1 cellular context compared by ENCODE assay signal in the genomic region with DNA sequence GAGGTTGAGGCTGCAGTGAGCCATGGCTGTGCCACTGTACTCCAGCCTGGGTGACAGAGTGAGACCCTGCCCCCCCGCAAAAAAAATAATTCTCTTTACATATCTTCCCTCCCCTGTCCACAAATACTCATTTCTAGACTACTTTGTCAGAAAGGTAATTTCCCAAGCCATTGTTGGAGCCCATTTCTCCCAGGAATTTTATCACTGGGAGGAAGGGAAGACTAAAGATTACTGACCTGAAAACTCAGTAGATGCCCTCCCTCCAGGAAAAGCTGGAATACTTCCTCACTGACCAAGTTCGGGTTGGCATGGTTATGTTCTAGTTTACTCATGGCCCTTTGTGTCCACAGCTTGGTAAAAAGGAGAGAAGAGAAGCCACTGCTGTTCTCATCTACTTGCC.
TF ChIP-seq lines count a peak whose summit lies in the region.

No MANE protein-coding gene starts in this region.

TF ChIP-seq in GM12878, 131 proteins besides CTCF, POLR2A, EP300 and RAD21 (continued from another document):
- TF ChIP-seq CBFB (IDR thresholded peaks at IDR 0.05; ENCODE audit: low read depth) (no peak), ZBED1 (IDR thresholded peaks at IDR 0.05; ENCODE audit: borderline replicate concordance) (no peak), ZNF217 (IDR thresholded peaks at IDR 0.05) (peak; percentile 61; the same call in 1 of the 2 replicates), BACH1 (IDR thresholded peaks at IDR 0.05; ENCODE audit: borderline replicate concordance) (0 out of 2 replicates have a peak, but pooled peaks have one; percentile 25), RAD51 (IDR thresholded peaks at IDR 0.05) (no peak), HCFC1 (IDR thresholded peaks at IDR 0.05; ENCODE audit: low read length) (no peak), RFX5 (IDR thresholded peaks at IDR 0.05; ENCODE audit: low read depth, low read length) (no peak), ZSCAN29 (IDR thresholded peaks at IDR 0.05) (no peak), DPF2 (IDR thresholded peaks at IDR 0.05) (peak; percentile 96), NFIC (IDR thresholded peaks at IDR 0.05; ENCODE audit: low read depth, low read length) (peak; percentile 57; the same call in 1 of the 2 replicates), FOXM1 (IDR thresholded peaks at IDR 0.05; ENCODE audit: low read depth, low read length) (no peak), SPI1 (IDR thresholded peaks at IDR 0.05; ENCODE audit: borderline replicate concordance, insufficient read depth, low read depth, low read length) (no peak), RBBP5 (conservative IDR thresholded peaks at IDR 0.05) (no peak)
- TF ChIP-seq, protein P1, sequence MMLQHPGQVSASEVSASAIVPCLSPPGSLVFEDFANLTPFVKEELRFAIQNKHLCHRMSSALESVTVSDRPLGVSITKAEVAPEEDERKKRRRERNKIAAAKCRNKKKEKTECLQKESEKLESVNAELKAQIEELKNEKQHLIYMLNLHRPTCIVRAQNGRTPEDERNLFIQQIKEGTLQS (IDR thresholded peaks at IDR 0.05; ENCODE audit: borderline replicate concordance, extremely low read depth, low read depth, low read length) = no peak
- TF ChIP-seq, protein P2, sequence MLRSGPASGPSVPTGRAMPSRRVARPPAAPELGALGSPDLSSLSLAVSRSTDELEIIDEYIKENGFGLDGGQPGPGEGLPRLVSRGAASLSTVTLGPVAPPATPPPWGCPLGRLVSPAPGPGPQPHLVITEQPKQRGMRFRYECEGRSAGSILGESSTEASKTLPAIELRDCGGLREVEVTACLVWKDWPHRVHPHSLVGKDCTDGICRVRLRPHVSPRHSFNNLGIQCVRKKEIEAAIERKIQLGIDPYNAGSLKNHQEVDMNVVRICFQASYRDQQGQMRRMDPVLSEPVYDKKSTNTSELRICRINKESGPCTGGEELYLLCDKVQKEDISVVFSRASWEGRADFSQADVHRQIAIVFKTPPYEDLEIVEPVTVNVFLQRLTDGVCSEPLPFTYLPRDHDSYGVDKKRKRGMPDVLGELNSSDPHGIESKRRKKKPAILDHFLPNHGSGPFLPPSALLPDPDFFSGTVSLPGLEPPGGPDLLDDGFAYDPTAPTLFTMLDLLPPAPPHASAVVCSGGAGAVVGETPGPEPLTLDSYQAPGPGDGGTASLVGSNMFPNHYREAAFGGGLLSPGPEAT (IDR thresholded peaks at IDR 0.05; ENCODE audit: low read depth) = peak; percentile 97
TF ChIP-seq in GM12878: peak in this region for 22.
